ENCODE assay signal across 8 cellular contexts in genomic region chr21:17688912-17689874, GRCh38.
DNase-seq lines count a peak whose midpoint lies in the region; ATAC-seq, FAIRE-seq and TF ChIP-seq lines count a peak whose summit lies in the region.

No MANE protein-coding gene starts in this region.

- peak overlapping the region; percentile 30 for H3K27ac ChIP-seq in neutrophil

- H3K27ac Mint-ChIP-seq in activated CD4-positive, alpha-beta T cell treated with anti-CD3 and anti-CD28 coated beads for 36 hours, result no peak overlapping the region

- H3K9me3 ChIP-seq in neutrophil, result no peaks in the 10 kb centered on the region

- no peak overlapping the region for H3K4me3 Mint-ChIP-seq in activated CD4-positive, alpha-beta T cell treated with anti-CD3 and anti-CD28 coated beads for 36 hours

- POLR2A ChIA-PET in activated CD4-positive, alpha-beta T cell treated with anti-CD3 and anti-CD28 coated beads for 36 hours (lab: Charles Lee), result no interaction called here

- intact Hi-C loops in activated CD4-positive, alpha-beta T cell treated with anti-CD3 and anti-CD28 coated beads for 36 hours (cut with DNase I, micrococcal nuclease), result loop anchor here in 1 of 2 experiments (5.0 to 10.0 kb wide), 2 partner anchors 93 to 136 kb away; no protein-coding TSS in a partner anchor

- H3K36me3 ChIP-seq in neutrophil, result no peaks in the 10 kb centered on the region

- FAIRE-seq in urothelium cell line (lab: Jason Lieb, UNC), result no peak

- peak; percentile 26 for ATAC-seq in activated CD4-positive, alpha-beta T cell treated with anti-CD3 and anti-CD28 coated beads for 36 hours

- peak; percentile 75 for TF ChIP-seq CTCF in neutrophil (IDR thresholded peaks at IDR 0.05)

- H3K4me3 ChIP-seq in neutrophil (ENCODE audit: low read depth in 1 of 2, low read length in 1 of 2), result peak overlapping the region in 1 of 2 experiments; percentile 40

- H3K27me3 Mint-ChIP-seq in activated CD4-positive, alpha-beta T cell treated with anti-CD3 and anti-CD28 coated beads for 36 hours, result peaks cover 2% of the 10 kb centered on the region

- H3K36me3 Mint-ChIP-seq in activated CD4-positive, alpha-beta T cell treated with anti-CD3 and anti-CD28 coated beads for 36 hours (ENCODE audit: low read depth), result no peaks in the 10 kb centered on the region

- H3K4me1 Mint-ChIP-seq in activated CD4-positive, alpha-beta T cell treated with anti-CD3 and anti-CD28 coated beads for 36 hours, result peaks cover 35% of the 10 kb centered on the region

- peaks cover 6 to 9% of the 10 kb centered on the region in 2 experiments for H3K4me1 ChIP-seq in neutrophil (ENCODE audit: control insufficient read depth in 1 of 2, insufficient read depth in 1 of 2, low read depth in 1 of 2, low read length in 1 of 2)

- peak; percentile 37 for DNase-seq in CMK (ENCODE audit: low read depth)
- DNase-seq in M059J (ENCODE audit: low read depth), result peak; percentile 98
- DNase-seq in activated CD4-positive, alpha-beta T cell treated with anti-CD3 and anti-CD28 coated beads for 36 hours, result peak; percentile 64
- peak; percentile 60 for DNase-seq in dedifferentiated amniotic fluid mesenchymal stem cell (ENCODE audit: extremely low spot score)
- peak; percentile 31 for DNase-seq in urothelium cell line (ENCODE audit: low spot score)
- DNase-seq in GDM1 (lab: John Stamatoyannopoulos, UW), result no peak
- DNase-seq in AG08395 (ENCODE audit: low spot score), result no peak

- CTCF ChIA-PET in activated CD4-positive, alpha-beta T cell treated with anti-CD3 and anti-CD28 coated beads for 36 hours (lab: Charles Lee), result interaction anchor here (0.5 to 6.0 kb wide), 11 partner anchors 8 to 234 kb away, joined by 3 to 28 read pairs (median 3); no protein-coding TSS in a partner anchor

- H3K9me3 Mint-ChIP-seq in activated CD4-positive, alpha-beta T cell treated with anti-CD3 and anti-CD28 coated beads for 36 hours (ENCODE audit: low read depth), result peaks cover 12% of the 10 kb centered on the region

- no peaks in the 10 kb centered on the region for H3K27me3 ChIP-seq in neutrophil

Comparison
In these comparisons a context has a peak if more than half of its experiments do, and no peak if none do; other contexts are left out.
1. DNase-seq: peak in CMK (single experiment), M059J (single experiment), activated CD4-positive, alpha-beta T cell treated with anti-CD3 and anti-CD28 coated beads for 36 hours (single experiment), dedifferentiated amniotic fluid mesenchymal stem cell (single experiment) and urothelium cell line (single experiment); none in GDM1 (single experiment) and AG08395 (single experiment).